In the genomic region with DNA sequence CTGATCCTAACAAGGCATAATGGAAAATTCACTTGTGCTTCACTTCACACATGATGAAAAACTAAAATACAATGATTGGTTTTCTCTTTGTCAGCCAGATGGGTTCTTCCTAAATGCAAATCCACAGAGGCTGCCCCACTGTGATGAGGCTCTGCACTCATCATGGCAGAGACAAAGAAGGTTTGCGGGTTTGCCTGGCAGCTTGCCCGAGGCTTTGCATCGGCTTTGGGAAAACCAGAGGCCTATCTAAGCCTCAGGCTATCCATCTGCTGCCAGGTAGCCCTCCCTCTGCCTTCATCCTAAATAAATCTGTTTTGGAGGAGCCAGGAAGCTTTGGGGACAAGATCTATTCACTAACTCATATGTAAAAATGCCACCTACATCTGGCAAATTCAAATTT, we compare ENCODE assay signal across 15 cellular contexts.
DNase-seq lines count a peak whose midpoint lies in the region; ATAC-seq and TF ChIP-seq lines count a peak whose summit lies in the region.
"Had no signal": no experiment of that assay in that cellular context is flagged by ENCODE, and none has a peak within 500 bp of the region (broad histone marks: within the 10 kb centered on the region; RNA-seq: fewer than 3 reads in every experiment).

No MANE protein-coding gene starts in this region.

- no peaks in the 10 kb centered on the region; the same call in 1 of the 2 replicates for H3K9me3 ChIP-seq in BE2C
- H3K9me3 ChIP-seq in Karpas-422 (ENCODE audit: low read length), result no peaks in the 10 kb centered on the region

- H3K9me2 ChIP-seq in Karpas-422 (replicated peaks; ENCODE audit: insufficient read depth, low read length), result no peaks in the 10 kb centered on the region

- H2AFZ ChIP-seq in Karpas-422 (ENCODE audit: low read length), result no peak overlapping the region

- DNase-seq in BE2C, result peak; percentile 46
- peak; percentile 5 for DNase-seq in COR-L47 (lab: John Stamatoyannopoulos, UW)
- DNase-seq in NCI-H2081 (lab: John Stamatoyannopoulos, UW), result peak; percentile 73
- DNase-seq in NCI-H69 (lab: John Stamatoyannopoulos, UW), result peak; percentile 57
- no peak for DNase-seq in inferior parietal cortex (ENCODE audit: extremely low spot score)
- DNase-seq in Karpas-422, result no peak
- no peak for DNase-seq in medulla oblongata (ENCODE audit: extremely low spot score)
- DNase-seq: ACHN; CD4-positive, alpha-beta T cell; DMS79 treated with DMSO at 0.1 percent for 48 hours; GF-D8; GOT3; H9 had no signal

- H3K4me2 ChIP-seq in Karpas-422 (ENCODE audit: low read depth, low read length, poor library complexity, severe bottlenecking), result no peak overlapping the region

- H3K4me3 ChIP-seq in BE2C (ENCODE audit: low read depth, low read length) (no peak overlapping the region), Karpas-422 (ENCODE audit: low read length) (no peak overlapping the region)

- H3K4me1 ChIP-seq in BE2C (no peaks in the 10 kb centered on the region), Karpas-422 (ENCODE audit: low read length) (no peaks in the 10 kb centered on the region)

- TF ChIP-seq CTCF in BE2C (IDR thresholded peaks at IDR 0.05; ENCODE audit: low read depth, low read length), result no peak

- H4K20me1 ChIP-seq in Karpas-422 (ENCODE audit: insufficient read depth, low read depth, low read length), result no peaks in the 10 kb centered on the region

- H3K36me3 ChIP-seq in BE2C, result no peaks in the 10 kb centered on the region
- H3K36me3 ChIP-seq in Karpas-422 (ENCODE audit: insufficient read depth, low read length), result no peaks in the 10 kb centered on the region

- no peaks in the 10 kb centered on the region for H3K79me2 ChIP-seq in Karpas-422 (ENCODE audit: low read length)

- H3K27me3 ChIP-seq in BE2C, result no peaks in the 10 kb centered on the region
- H3K27me3 ChIP-seq in Karpas-422 (ENCODE audit: low read length), result no peaks in the 10 kb centered on the region

- ATAC-seq in HG03520 (IDR thresholded peaks at IDR 0.05; ENCODE audit: unreplicated experiment), result no peak

- no peak overlapping the region for H3K27ac ChIP-seq in Karpas-422 (ENCODE audit: low read length)
- H3K27ac ChIP-seq: C4-2B had no signal

- no peak overlapping the region for H3K9ac ChIP-seq in Karpas-422 (ENCODE audit: low read length)

Comparison
In these comparisons a context has a peak if more than half of its experiments do, and no peak if none do; other contexts are left out.
1. DNase-seq: peak in BE2C (single experiment), COR-L47 (single experiment), NCI-H2081 (2 of 2) and NCI-H69 (single experiment); none in inferior parietal cortex (single experiment), Karpas-422 (single experiment) and medulla oblongata (single experiment).